In the genomic region with DNA sequence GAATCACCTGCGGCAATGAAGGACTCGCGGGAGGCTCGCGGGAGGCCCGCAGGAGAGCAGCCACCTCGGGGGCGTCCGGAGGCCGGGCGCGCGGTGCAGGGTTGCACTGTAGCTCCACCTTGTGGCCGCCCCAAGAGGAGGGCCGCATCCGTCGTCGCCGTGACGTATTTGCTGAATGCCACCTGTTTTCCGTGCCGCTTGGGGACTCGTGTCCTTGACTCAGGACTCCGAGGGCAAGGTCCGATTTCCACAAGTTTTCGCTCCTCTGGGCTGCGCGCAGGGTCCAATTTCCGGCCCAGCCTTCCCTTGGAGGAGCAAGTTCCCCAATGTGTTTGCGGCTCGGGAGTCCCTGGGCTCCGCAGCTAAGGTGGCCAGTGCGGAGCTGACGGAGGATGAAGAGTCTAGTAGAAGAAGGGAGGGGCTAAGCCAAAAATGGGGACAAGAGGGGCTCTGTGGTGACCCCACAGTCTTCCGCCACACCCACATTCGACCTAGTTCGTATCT, we compare ENCODE assay signal across 8 cellular contexts. TPM values are rescaled to one million over a fixed set of nuclear protein-coding genes. Genes with fewer than 3 reads are reported as not detected.
DNase-seq lines count a peak whose midpoint lies in the region; ATAC-seq and TF ChIP-seq lines count a peak whose summit lies in the region.

No MANE protein-coding gene starts in this region.

- peak overlapping the region; percentile 74 for H3K4me2 ChIP-seq in neural progenitor cell

- 0 out of 2 replicates have a peak, but pooled peaks cover 4% of the 10 kb centered on the region for H3K36me3 ChIP-seq in HUES6 (ENCODE audit: control insufficient read depth, insufficient read depth, low read length)
- H3K36me3 ChIP-seq in neural progenitor cell: no peaks in the 10 kb centered on the region
- no peaks in the 10 kb centered on the region for H3K36me3 ChIP-seq in suprapubic skin

- H3K27me3 Mint-ChIP-seq in Calu3 (ENCODE audit: unreplicated experiment): peaks cover 14% of the 10 kb centered on the region
- no peaks in the 10 kb centered on the region for H3K27me3 Mint-ChIP-seq in activated T-helper 17 cell treated with anti-CD3 and anti-CD28 coated beads, Interleukin-2, amount 50 U/mL, for 72 hours
- H3K27me3 Mint-ChIP-seq in neural progenitor cell (ENCODE audit: insufficient read depth, low read depth): peaks cover 10% of the 10 kb centered on the region

- H3K4me1 Mint-ChIP-seq in Calu3 (ENCODE audit: low read depth, unreplicated experiment) (peaks cover 8% of the 10 kb centered on the region), neural progenitor cell (peaks cover 14% of the 10 kb centered on the region)
- H3K4me1 Mint-ChIP-seq in activated T-helper 17 cell treated with anti-CD3 and anti-CD28 coated beads, Interleukin-2, amount 50 U/mL, for 72 hours: no peaks in the 10 kb centered on the region

- H2AFZ ChIP-seq in neural progenitor cell (replicated peaks): peak overlapping the region; percentile 85

- H3K36me3 Mint-ChIP-seq in Calu3 (ENCODE audit: insufficient read depth, unreplicated experiment): peaks cover 19% of the 10 kb centered on the region
- H3K36me3 Mint-ChIP-seq in activated T-helper 17 cell treated with anti-CD3 and anti-CD28 coated beads, Interleukin-2, amount 50 U/mL, for 72 hours (ENCODE audit: low read depth): no peaks in the 10 kb centered on the region
- H3K36me3 Mint-ChIP-seq in neural progenitor cell: peaks cover 7% of the 10 kb centered on the region

- H3K27ac ChIP-seq in HUES6 (ENCODE audit: low read depth, low read length): no peak overlapping the region
- no peak overlapping the region for H3K27ac ChIP-seq in neural progenitor cell
- H3K27ac ChIP-seq in suprapubic skin: peak overlapping the region; percentile 69

- BruUV-seq in Calu3 (replicated peaks; lab: Mats Ljungman, UMichigan): TSS peak; percentile 72

- H3K4me3 ChIP-seq in HUES6 (ENCODE audit: low read depth, low read length) (peak overlapping the region; percentile 91), fibroblast of the aortic adventitia (ENCODE audit: low read depth, low read length) (peak overlapping the region; percentile 84), neural progenitor cell (peak overlapping the region; percentile 61), suprapubic skin (peak overlapping the region; percentile 60)

- H3K4me1 ChIP-seq in HUES6 (ENCODE audit: control insufficient read depth, insufficient read depth, low read length) (peaks cover 17% of the 10 kb centered on the region; the same call in 1 of the 2 replicates), neural progenitor cell (no peaks in the 10 kb centered on the region), suprapubic skin (peaks cover 9% of the 10 kb centered on the region)

- WGBS in suprapubic skin: 34% methylated on average over 13 of the region's 37 CpGs

- no peaks in the 10 kb centered on the region for H3K9me3 Mint-ChIP-seq in Calu3 (ENCODE audit: low read depth, unreplicated experiment)
- no peaks in the 10 kb centered on the region for H3K9me3 Mint-ChIP-seq in activated T-helper 17 cell treated with anti-CD3 and anti-CD28 coated beads, Interleukin-2, amount 50 U/mL, for 72 hours
- H3K9me3 Mint-ChIP-seq in neural progenitor cell: peaks cover 6% of the 10 kb centered on the region

- DNase-seq in Calu3: peak; percentile 83
- DNase-seq in RKO (ENCODE audit: low spot score): peak; percentile 78
- DNase-seq in fibroblast of the aortic adventitia (ENCODE audit: low read depth): peak; percentile 37
- peak; percentile 83 for DNase-seq in neural progenitor cell (ENCODE audit: low spot score)
- peak in 1 of 2 donors; percentile 83 for DNase-seq in suprapubic skin (ENCODE audit: low spot score in 2 of 2)

- H3K9me3 ChIP-seq in HUES6 (ENCODE audit: control insufficient read depth, insufficient read depth, low read depth, low read length) (peaks cover 14% of the 10 kb centered on the region; the same call in 1 of the 2 replicates), neural progenitor cell (ENCODE audit: low read depth) (no peaks in the 10 kb centered on the region), suprapubic skin (no peaks in the 10 kb centered on the region)

- H3K9ac ChIP-seq in HUES6 (ENCODE audit: low read length): peak overlapping the region; percentile 36
- H3K9ac ChIP-seq in neural progenitor cell: no peak overlapping the region

- peak; percentile 50 for ATAC-seq in GM21367 (IDR thresholded peaks at IDR 0.05; ENCODE audit: unreplicated experiment)
- peak; percentile 83 for ATAC-seq in activated T-helper 17 cell treated with anti-CD3 and anti-CD28 coated beads, Interleukin-2, amount 50 U/mL, for 72 hours (replicated peaks)

- TF ChIP-seq CTCF in Calu3 (IDR thresholded peaks at IDR 0.05; ENCODE audit: unreplicated experiment) (peak; percentile 67), fibroblast of the aortic adventitia (IDR thresholded peaks at IDR 0.05; ENCODE audit: insufficient read depth, low read length) (peak; percentile 61), neural progenitor cell (IDR thresholded peaks at IDR 0.05) (peak; percentile 68), suprapubic skin (IDR thresholded peaks at IDR 0.05) (peak; percentile 31 to 74)

- H3K79me2 ChIP-seq in neural progenitor cell (ENCODE audit: low read depth): no peaks in the 10 kb centered on the region

- H3K4me3 Mint-ChIP-seq in Calu3 (ENCODE audit: low read depth, unreplicated experiment) (peak overlapping the region; percentile 88), neural progenitor cell (peak overlapping the region; percentile 90)
- peak overlapping the region; percentile 87 for H3K4me3 Mint-ChIP-seq in activated T-helper 17 cell treated with anti-CD3 and anti-CD28 coated beads, Interleukin-2, amount 50 U/mL, for 72 hours

- H4K20me1 ChIP-seq in neural progenitor cell (ENCODE audit: low read depth): no peaks in the 10 kb centered on the region

- H3K27ac Mint-ChIP-seq in Calu3 (ENCODE audit: unreplicated experiment): peak overlapping the region; percentile 78
- peak overlapping the region; percentile 88 for H3K27ac Mint-ChIP-seq in activated T-helper 17 cell treated with anti-CD3 and anti-CD28 coated beads, Interleukin-2, amount 50 U/mL, for 72 hours
- H3K27ac Mint-ChIP-seq in neural progenitor cell: no peak overlapping the region

- no peak for TF ChIP-seq EP300 in suprapubic skin (IDR thresholded peaks at IDR 0.05)

- CTCF ChIA-PET in Calu3 (lab: Charles Lee): interaction anchor here (0.6 to 1.9 kb wide), 6 partner anchors 10 to 231 kb away, joined by 3 to 15 read pairs (median 4); a partner anchor contains a TSS

- H3F3A ChIP-seq in neural progenitor cell (ENCODE audit: low read depth): no peaks in the 10 kb centered on the region

- intact Hi-C loops in Calu3 (cut with micrococcal nuclease; ENCODE audit: unreplicated experiment): loop anchor here (5.0 kb wide), 1 partner anchor 48 kb away; no protein-coding TSS in a partner anchor

- H3K27me3 ChIP-seq in HUES6 (ENCODE audit: control insufficient read depth, insufficient read depth, low read length) (peaks cover 15% of the 10 kb centered on the region; the same call in 1 of the 2 replicates), neural progenitor cell (no peaks in the 10 kb centered on the region), suprapubic skin (no peaks in the 10 kb centered on the region)

- no peak for TF ChIP-seq POLR2A in suprapubic skin (IDR thresholded peaks at IDR 0.05)

RNA-seq across cellular contexts. Expression of a gene that starts 10.7 kb away (rescaled TPM):
- total RNA-seq in Calu3 (2022) (55.8 and 62.5 TPM in 2 replicates), fibroblast of the aortic adventitia (ENCODE audit: low replicate concordance) (15.0 and 15.4 TPM in 2 replicates), neural progenitor cell (ENCODE audit: low replicate concordance) (68.0 and 90.5 TPM in 2 replicates), suprapubic skin (10 to 100 TPM; 12.8 to 42.1 (median 26.7) TPM)
- total RNA-seq in activated T-helper 17 cell treated with anti-CD3 and anti-CD28 coated beads, Interleukin-2, amount 50 U/mL, for 72 hours: 10 to 100 TPM; 17.3 to 17.6 TPM

RNA-seq across cellular contexts. Expression of a gene that starts 10.8 kb away (rescaled TPM):
- total RNA-seq in Calu3 (2022) (not detected in 2 replicates), fibroblast of the aortic adventitia (ENCODE audit: low replicate concordance) (not detected in 2 replicates), neural progenitor cell (ENCODE audit: low replicate concordance) (1.3 and 3.7 TPM in 2 replicates), suprapubic skin (10 to 100 TPM; 15.8 to 68.7 (median 44.7) TPM)
- under 1 TPM; 0.24 to 0.69 TPM for total RNA-seq in activated T-helper 17 cell treated with anti-CD3 and anti-CD28 coated beads, Interleukin-2, amount 50 U/mL, for 72 hours
